In genomic region chr17:4806420-4806769, GRCh38 we compare ENCODE assay signal across 9 cellular contexts. TPM values are rescaled to one million over a fixed set of nuclear protein-coding genes. Genes with fewer than 3 reads are reported as not detected.
DNase-seq lines count a peak whose midpoint lies in the region; ATAC-seq, FAIRE-seq and TF ChIP-seq lines count a peak whose summit lies in the region.
"Had no signal": no experiment of that assay in that cellular context is flagged by ENCODE, and none has a peak within 500 bp of the region (broad histone marks: within the 10 kb centered on the region; RNA-seq: fewer than 3 reads in every experiment).

No MANE protein-coding gene starts in this region.

- H4K20me1 ChIP-seq in HepG2 (ENCODE audit: insufficient read depth, low read length): no peaks in the 10 kb centered on the region

- H3K4me2 ChIP-seq in HepG2 (ENCODE audit: low read depth, low read length): peak overlapping the region; percentile 88

- no peak for FAIRE-seq in HepG2 (lab: Jason Lieb, UNC)

- no peaks in the 10 kb centered on the region for H3K36me3 Mint-ChIP-seq in activated naive CD8-positive, alpha-beta T cell treated with anti-CD3 and anti-CD28 coated beads for 36 hours

- BruUV-seq in A673 (replicated peaks; lab: Mats Ljungman, UMichigan): no TSS peak
- BruUV-seq in HepG2 (replicated peaks; lab: Mats Ljungman, UMichigan): no TSS peak

- H3K4me1 ChIP-seq in A673 (ENCODE audit: insufficient read depth, low read length, poor library complexity, severe bottlenecking): peaks cover 4% of the 10 kb centered on the region
- peaks cover 29% of the 10 kb centered on the region for H3K4me1 ChIP-seq in HepG2 (ENCODE audit: insufficient read depth, low read length)
- H3K4me1 ChIP-seq in transverse colon: peaks cover 11 to 20% (median 17%) of the 10 kb centered on the region in 4 donors

- H3K27me3 ChIP-seq in A673 (replicated peaks; ENCODE audit: insufficient read depth, low read depth, low read length, poor library complexity) (no peaks in the 10 kb centered on the region), HepG2 (ENCODE audit: control insufficient read depth in 1 of 2, insufficient read depth in 2 of 2, low read length in 2 of 2) (no peaks in the 10 kb centered on the region), transverse colon (no peaks in the 10 kb centered on the region)

- intact Hi-C loops in A673 (cut with micrococcal nuclease; ENCODE audit: unreplicated experiment): no loop called here
- intact Hi-C loops in HepG2 (cut with micrococcal nuclease; ENCODE audit: unreplicated experiment): no loop called here
- intact Hi-C loops in transverse colon (cut with DNase I; ENCODE audit: low total_unique reads): loop anchor here (5.0 kb wide), 1 partner anchor 81 kb away; no protein-coding TSS in a partner anchor

- H2AFZ ChIP-seq in HepG2 (ENCODE audit: low read length): peak overlapping the region; percentile 83

- peak overlapping the region; percentile 84 for H3K9ac ChIP-seq in HepG2 (ENCODE audit: insufficient read depth, low read depth, low read length)

- H3K27me3 Mint-ChIP-seq in activated naive CD8-positive, alpha-beta T cell treated with anti-CD3 and anti-CD28 coated beads for 36 hours: no peaks in the 10 kb centered on the region

- H3K9me3 Mint-ChIP-seq in activated naive CD8-positive, alpha-beta T cell treated with anti-CD3 and anti-CD28 coated beads for 36 hours: no peaks in the 10 kb centered on the region

- 3% methylated on average over 11 of the region's 14 CpGs for WGBS in HepG2 (ENCODE audit: low lambda C conversion rate)
- 0 to 1% methylated on average over 5 to 8 of the region's 14 CpGs for WGBS in transverse colon (ENCODE audit: low coverage in 1 of 2), 2 donors

- CTCF ChIA-PET in A673 (lab: Charles Lee): no interaction called here
- CTCF ChIA-PET in HepG2 (lab: Yijun Ruan, JAX; ENCODE audit: low intra/inter-chr PET ratio, low total read pairs): interaction anchor here (1.4 kb wide), 1 partner anchor 75 kb away, joined by 4 read pairs; the partner anchor contains the start of gene MED11

- no peak for TF ChIP-seq POLR2A in HepG2 (IDR thresholded peaks at IDR 0.05; ENCODE audit: insufficient read depth in 1 of 2, low read depth in 2 of 2, low read length in 2 of 2)
- no peak for TF ChIP-seq POLR2A in transverse colon (IDR thresholded peaks at IDR 0.05)

- TF ChIP-seq RAD21 in HepG2 (CRISPR knock-in tag; IDR thresholded peaks at IDR 0.05): no peak

- H3K27ac ChIP-seq in A673 (ENCODE audit: low read depth, low read length, poor library complexity, severe bottlenecking) (no peak overlapping the region), HepG2 (ENCODE audit: extremely low read length, insufficient read depth, low read length) (peak overlapping the region; percentile 49), transverse colon (peak overlapping the region; percentile 82 to 93 (median 82))

- peak; percentile 26 for ATAC-seq in GM21528 (IDR thresholded peaks at IDR 0.05; ENCODE audit: low FRiP score, unreplicated experiment)
- ATAC-seq in HepG2: no peak
- ATAC-seq in GM21786 (IDR thresholded peaks at IDR 0.05; ENCODE audit: unreplicated experiment): no peak
- ATAC-seq in HG03457 (IDR thresholded peaks at IDR 0.05; ENCODE audit: unreplicated experiment): no peak

- no peak for TF ChIP-seq CTCF in A673 (conservative IDR thresholded peaks at IDR 0.05; ENCODE audit: low read depth, low read length)
- TF ChIP-seq CTCF in HepG2 (CRISPR knock-in tag; IDR thresholded peaks at IDR 0.05): no peak
- no peak for TF ChIP-seq CTCF in transverse colon (IDR thresholded peaks at IDR 0.05)

- peaks cover 3% of the 10 kb centered on the region for H3K79me2 ChIP-seq in HepG2 (ENCODE audit: insufficient read depth, low read length)

- POLR2A ChIA-PET in A673 (lab: Charles Lee; ENCODE audit: low non-redundant PET): no interaction called here
- POLR2A ChIA-PET in HepG2 (lab: Yijun Ruan, JAX): interaction anchor here (0.8 to 2.5 kb wide), 16 partner anchors 10 to 102 kb away, joined by 3 to 26 read pairs (median 6); partner anchors contain the start of genes ARRB2, GLTPD2, PELP1 and PSMB6

- H3K9me3 ChIP-seq in A673 (ENCODE audit: low read depth, low read length, poor library complexity, severe bottlenecking): no peaks in the 10 kb centered on the region
- no peaks in the 10 kb centered on the region for H3K9me3 ChIP-seq in HepG2 (ENCODE audit: low read length)
- H3K9me3 ChIP-seq in transverse colon: no peaks in the 10 kb centered on the region

- in situ Hi-C loops in HepG2 (cut with HindIII; ENCODE audit: extremely low pct_ligation_motif_present, low pct_unique_long_range_greater_than_20kb): loop anchor here (5.0 kb wide), 1 partner anchor 76 kb away; no protein-coding TSS in a partner anchor
- in situ Hi-C loops in transverse colon (cut with MboI; ENCODE audit: low pct_ligation_motif_present in 1 of 4, low pct_unique_long_range_greater_than_20kb in 1 of 4, low sequenced_read_pairs in 3 of 4): no loop called here

- H3K4me1 Mint-ChIP-seq in activated naive CD8-positive, alpha-beta T cell treated with anti-CD3 and anti-CD28 coated beads for 36 hours: peaks cover 2% of the 10 kb centered on the region

- DNase-seq in A673 (ENCODE audit: low spot score): peak; percentile 26
- no peak for DNase-seq in activated naive CD8-positive, alpha-beta T cell treated with anti-CD3 and anti-CD28 coated beads for 36 hours
- no peak for DNase-seq in HepG2 (ENCODE audit: low spot score)
- peak; percentile 33 for DNase-seq in transverse colon
- no peak for DNase-seq in HT-29 (ENCODE audit: low spot score)

- H3K36me3 ChIP-seq in A673 (ENCODE audit: insufficient read depth, low read length, poor library complexity, severe bottlenecking): no peaks in the 10 kb centered on the region
- H3K36me3 ChIP-seq in HepG2 (replicated peaks in 1 of 2; ENCODE audit: control insufficient read depth in 1 of 2, insufficient read depth in 2 of 2, low read length in 2 of 2): peaks cover 4 to 6% of the 10 kb centered on the region in 2 experiments; a peak in 2 of 5 replicates
- no peaks in the 10 kb centered on the region for H3K36me3 ChIP-seq in transverse colon

- TF ChIP-seq EP300 in HepG2 (IDR thresholded peaks at IDR 0.05; ENCODE audit: low read depth in 2 of 2, low read length in 2 of 2) (no peak), HepG2 (CRISPR knock-in tag; IDR thresholded peaks at IDR 0.05; ENCODE audit: borderline replicate concordance) (no peak), transverse colon (IDR thresholded peaks at IDR 0.05; ENCODE audit: low read depth) (no peak)

- H3K4me3 Mint-ChIP-seq in activated naive CD8-positive, alpha-beta T cell treated with anti-CD3 and anti-CD28 coated beads for 36 hours: peak overlapping the region; percentile 70

- H3K4me3 ChIP-seq in A673 (ENCODE audit: low read depth, low read length, poor library complexity, severe bottlenecking) (peak overlapping the region; percentile 74), HepG2 (replicated peaks in 1 of 3; ENCODE audit: insufficient read depth in 1 of 3, low read depth in 2 of 3, low read length in 3 of 3) (peak overlapping the region; percentile 62 to 96 (median 80)), transverse colon (peak overlapping the region; percentile 30 to 98 (median 91))

- no peak overlapping the region for H3K27ac Mint-ChIP-seq in activated naive CD8-positive, alpha-beta T cell treated with anti-CD3 and anti-CD28 coated beads for 36 hours

RNA-seq across cellular contexts. Expression of gene PLD2, which starts 0.6 kb away (rescaled TPM):
- total RNA-seq in A673 (2021) (20.1 and 31.7 TPM in 2 replicates), HepG2 (2016; rRNA removed; fragmentation: Illumina TruSeq; extraction: Trizol) (7.8 and 13.4 TPM in 2 replicates), transverse colon (10 to 100 TPM; 13.9 to 81.9 (median 18.9) TPM)
- 1 to 10 TPM; 4.2 to 5.4 TPM for total RNA-seq in activated naive CD8-positive, alpha-beta T cell treated with anti-CD3 and anti-CD28 coated beads for 36 hours
- 1.5 and 3.3 TPM in 2 replicates for total RNA-seq in HepG2 (2016; cell fraction: cytosol; rRNA removed; fragmentation: Illumina TruSeq; extraction: Trizol; ENCODE audit: low read depth)
- 6.9 and 12.9 TPM in 2 replicates for total RNA-seq in HepG2 (2016; cell fraction: insoluble cytoplasmic fraction; rRNA removed; fragmentation: Illumina TruSeq; extraction: Trizol)
- total RNA-seq in HepG2 (2016; cell fraction: membrane; rRNA removed; fragmentation: Illumina TruSeq; extraction: Trizol): 4.0 and 5.4 TPM in 2 replicates
- total RNA-seq in HepG2 (2016; cell fraction: nucleus; rRNA removed; fragmentation: Illumina TruSeq; extraction: Trizol): 12.4 and 12.8 TPM in 2 replicates
- 29.7 and 45.8 TPM in 2 replicates for polyA plus RNA-seq in HepG2 (2011; rRNA removed)
- 16.4 and 17.6 TPM in 2 replicates for polyA plus RNA-seq in HepG2 (2011; cell fraction: cytosol; rRNA removed)
- 157 and 165 TPM in 2 replicates for polyA plus RNA-seq in HepG2 (2011; cell fraction: nucleus; rRNA removed)
- 22.6 and 24.2 TPM in 2 replicates for polyA plus RNA-seq in HepG2 (2012)
- polyA plus RNA-seq in HepG2 (2016; cell fraction: cytosol; fragmentation: Illumina TruSeq; extraction: Trizol; ENCODE audit: low read depth): 1.2 and 1.5 TPM in 2 replicates
- 7.8 and 12.9 TPM in 2 replicates for polyA plus RNA-seq in HepG2 (2016; cell fraction: insoluble cytoplasmic fraction; fragmentation: Illumina TruSeq; extraction: Trizol; ENCODE audit: low read depth)
- 2.9 and 4.3 TPM in 2 replicates for polyA plus RNA-seq in HepG2 (2016; cell fraction: membrane; fragmentation: Illumina TruSeq; extraction: Trizol; ENCODE audit: low read depth)
- 38.3 and 45.9 TPM in 2 replicates for polyA plus RNA-seq in HepG2 (2016; cell fraction: nucleus; fragmentation: Illumina TruSeq; extraction: Trizol; ENCODE audit: insufficient read depth, low read depth)
- 20.6 and 62.4 TPM in 2 replicates for polyA minus RNA-seq in HepG2 (2011; rRNA and poly(A)+ RNA removed; ENCODE audit: low replicate concordance)
- 14.3 and 14.5 TPM in 2 replicates for polyA minus RNA-seq in HepG2 (2011; cell fraction: cytosol; rRNA and poly(A)+ RNA removed)
- polyA minus RNA-seq in HepG2 (2011; cell fraction: nucleus; rRNA and poly(A)+ RNA removed): 23.3 and 33.3 TPM in 2 replicates
- total RNA-seq in HT-29 (2014; rRNA removed; shearing (Covaris generic)): 6.9 and 10.9 TPM in 2 replicates

RNA-seq across cellular contexts. Expression of gene PSMB6, which starts 10.4 kb away (rescaled TPM):
- 332 and 371 TPM in 2 replicates for total RNA-seq in A673 (2021)
- 100 to 1,000 TPM; 146 to 154 TPM for total RNA-seq in activated naive CD8-positive, alpha-beta T cell treated with anti-CD3 and anti-CD28 coated beads for 36 hours
- 264 and 335 TPM in 2 replicates for total RNA-seq in HepG2 (2016; rRNA removed; fragmentation: Illumina TruSeq; extraction: Trizol)
- total RNA-seq in HepG2 (2016; cell fraction: cytosol; rRNA removed; fragmentation: Illumina TruSeq; extraction: Trizol; ENCODE audit: low read depth): 57.3 and 59.4 TPM in 2 replicates
- total RNA-seq in HepG2 (2016; cell fraction: insoluble cytoplasmic fraction; rRNA removed; fragmentation: Illumina TruSeq; extraction: Trizol): 269 and 361 TPM in 2 replicates
- total RNA-seq in HepG2 (2016; cell fraction: membrane; rRNA removed; fragmentation: Illumina TruSeq; extraction: Trizol): 65.0 and 66.7 TPM in 2 replicates
- 82.3 and 83.2 TPM in 2 replicates for total RNA-seq in HepG2 (2016; cell fraction: nucleus; rRNA removed; fragmentation: Illumina TruSeq; extraction: Trizol)
- polyA plus RNA-seq in HepG2 (2011; rRNA removed): 277 and 298 TPM in 2 replicates
- polyA plus RNA-seq in HepG2 (2011; cell fraction: cytosol; rRNA removed): 294 and 383 TPM in 2 replicates
- polyA plus RNA-seq in HepG2 (2011; cell fraction: nucleus; rRNA removed): 65.4 and 72.8 TPM in 2 replicates
- 114 and 127 TPM in 2 replicates for polyA plus RNA-seq in HepG2 (2012)
- 63.2 and 64.9 TPM in 2 replicates for polyA plus RNA-seq in HepG2 (2016; cell fraction: cytosol; fragmentation: Illumina TruSeq; extraction: Trizol; ENCODE audit: low read depth)
- 325 and 358 TPM in 2 replicates for polyA plus RNA-seq in HepG2 (2016; cell fraction: insoluble cytoplasmic fraction; fragmentation: Illumina TruSeq; extraction: Trizol; ENCODE audit: low read depth)
- polyA plus RNA-seq in HepG2 (2016; cell fraction: membrane; fragmentation: Illumina TruSeq; extraction: Trizol; ENCODE audit: low read depth): 57.2 and 57.4 TPM in 2 replicates
- polyA plus RNA-seq in HepG2 (2016; cell fraction: nucleus; fragmentation: Illumina TruSeq; extraction: Trizol; ENCODE audit: insufficient read depth, low read depth): 132 and 142 TPM in 2 replicates
- 315 and 412 TPM in 2 replicates for polyA minus RNA-seq in HepG2 (2011; rRNA and poly(A)+ RNA removed; ENCODE audit: low replicate concordance)
- polyA minus RNA-seq in HepG2 (2011; cell fraction: cytosol; rRNA and poly(A)+ RNA removed): 66.1 and 85.4 TPM in 2 replicates
- 22.1 and 23.0 TPM in 2 replicates for polyA minus RNA-seq in HepG2 (2011; cell fraction: nucleus; rRNA and poly(A)+ RNA removed)
- 100 to 1,000 TPM in 2 of 4 donors, 10 to 100 TPM in 2; 34.0 to 111 (median 80.9) TPM for total RNA-seq in transverse colon
- 242 and 261 TPM in 2 replicates for total RNA-seq in HT-29 (2014; rRNA removed; shearing (Covaris generic))

RNA-seq across cellular contexts. Expression of gene GLTPD2, which starts 17.6 kb away (rescaled TPM):
- total RNA-seq in A673 (2021) (not detected in 2 replicates), HepG2 (2016; rRNA removed; fragmentation: Illumina TruSeq; extraction: Trizol) (6.0 and 12.9 TPM in 2 replicates), transverse colon (1 to 10 TPM in 1 of 4 donors, under 1 TPM in 1, not detected in 2; 0.41 to 1.7 TPM)
- total RNA-seq in activated naive CD8-positive, alpha-beta T cell treated with anti-CD3 and anti-CD28 coated beads for 36 hours: not detected
- total RNA-seq in HepG2 (2016; cell fraction: cytosol; rRNA removed; fragmentation: Illumina TruSeq; extraction: Trizol; ENCODE audit: low read depth): 5.5 and 8.4 TPM in 2 replicates
- total RNA-seq in HepG2 (2016; cell fraction: insoluble cytoplasmic fraction; rRNA removed; fragmentation: Illumina TruSeq; extraction: Trizol): 5.7 and 10.6 TPM in 2 replicates
- 7.1 and 10.3 TPM in 2 replicates for total RNA-seq in HepG2 (2016; cell fraction: membrane; rRNA removed; fragmentation: Illumina TruSeq; extraction: Trizol)
- 6.3 and 8.8 TPM in 2 replicates for total RNA-seq in HepG2 (2016; cell fraction: nucleus; rRNA removed; fragmentation: Illumina TruSeq; extraction: Trizol)
- polyA plus RNA-seq in HepG2 (2011; rRNA removed): 7.5 and 14.9 TPM in 2 replicates
- 14.5 and 28.0 TPM in 2 replicates for polyA plus RNA-seq in HepG2 (2011; cell fraction: cytosol; rRNA removed)
- 60.5 and 62.9 TPM in 2 replicates for polyA plus RNA-seq in HepG2 (2011; cell fraction: nucleus; rRNA removed)
- 6.0 and 8.3 TPM in 2 replicates for polyA plus RNA-seq in HepG2 (2012)
- polyA plus RNA-seq in HepG2 (2016; cell fraction: cytosol; fragmentation: Illumina TruSeq; extraction: Trizol; ENCODE audit: low read depth): 7.8 and 10.4 TPM in 2 replicates
- 5.9 and 9.4 TPM in 2 replicates for polyA plus RNA-seq in HepG2 (2016; cell fraction: insoluble cytoplasmic fraction; fragmentation: Illumina TruSeq; extraction: Trizol; ENCODE audit: low read depth)
- 6.1 and 8.5 TPM in 2 replicates for polyA plus RNA-seq in HepG2 (2016; cell fraction: membrane; fragmentation: Illumina TruSeq; extraction: Trizol; ENCODE audit: low read depth)
- 15.6 and 18.6 TPM in 2 replicates for polyA plus RNA-seq in HepG2 (2016; cell fraction: nucleus; fragmentation: Illumina TruSeq; extraction: Trizol; ENCODE audit: insufficient read depth, low read depth)
- polyA minus RNA-seq in HepG2 (2011; rRNA and poly(A)+ RNA removed; ENCODE audit: low replicate concordance): 7.7 TPM in 1 of 2 replicates, not detected in the other
- 12.0 and 12.4 TPM in 2 replicates for polyA minus RNA-seq in HepG2 (2011; cell fraction: cytosol; rRNA and poly(A)+ RNA removed)
- polyA minus RNA-seq in HepG2 (2011; cell fraction: nucleus; rRNA and poly(A)+ RNA removed): 3.1 and 3.6 TPM in 2 replicates
- total RNA-seq in HT-29 (2014; rRNA removed; shearing (Covaris generic)): not detected in 2 replicates
- total RNA-seq: myocyte had no signal

RNA-seq across cellular contexts. Expression of gene VMO1, which starts 20.2 kb away (rescaled TPM):
- total RNA-seq in A673 (2021) (28.6 and 39.7 TPM in 2 replicates), HepG2 (2016; rRNA removed; fragmentation: Illumina TruSeq; extraction: Trizol) (not detected in 2 replicates), transverse colon (1 to 10 TPM in 2 of 4 donors, under 1 TPM in 1, not detected in 1; 0.68 to 5.2 (median 1.9) TPM)
- total RNA-seq in activated naive CD8-positive, alpha-beta T cell treated with anti-CD3 and anti-CD28 coated beads for 36 hours: not detected
- total RNA-seq in HepG2 (2016; cell fraction: cytosol; rRNA removed; fragmentation: Illumina TruSeq; extraction: Trizol; ENCODE audit: low read depth): 0.71 TPM in 1 of 2 replicates, not detected in the other
- total RNA-seq in HepG2 (2016; cell fraction: insoluble cytoplasmic fraction; rRNA removed; fragmentation: Illumina TruSeq; extraction: Trizol): 0.22 TPM in 1 of 2 replicates, not detected in the other
- 0.25 and 0.65 TPM in 2 replicates for total RNA-seq in HepG2 (2016; cell fraction: membrane; rRNA removed; fragmentation: Illumina TruSeq; extraction: Trizol)
- total RNA-seq in HepG2 (2016; cell fraction: nucleus; rRNA removed; fragmentation: Illumina TruSeq; extraction: Trizol): 1.2 TPM in 1 of 2 replicates, not detected in the other
- polyA plus RNA-seq in HepG2 (2011; rRNA removed): 0.13 TPM in 1 of 2 replicates, not detected in the other
- polyA plus RNA-seq in HepG2 (2011; cell fraction: cytosol; rRNA removed): 0.23 TPM in 1 of 2 replicates, not detected in the other
- polyA plus RNA-seq in HepG2 (2011; cell fraction: nucleus; rRNA removed): 0.29 and 0.38 TPM in 2 replicates
- polyA plus RNA-seq in HepG2 (2012): 0.64 and 1.1 TPM in 2 replicates
- 0.31 and 0.49 TPM in 2 replicates for polyA plus RNA-seq in HepG2 (2016; cell fraction: cytosol; fragmentation: Illumina TruSeq; extraction: Trizol; ENCODE audit: low read depth)
- polyA plus RNA-seq in HepG2 (2016; cell fraction: insoluble cytoplasmic fraction; fragmentation: Illumina TruSeq; extraction: Trizol; ENCODE audit: low read depth): not detected in 2 replicates
- polyA plus RNA-seq in HepG2 (2016; cell fraction: membrane; fragmentation: Illumina TruSeq; extraction: Trizol; ENCODE audit: low read depth): 0.56 TPM in 1 of 2 replicates, not detected in the other
- 0.98 TPM in 1 of 2 replicates, not detected in the other for polyA plus RNA-seq in HepG2 (2016; cell fraction: nucleus; fragmentation: Illumina TruSeq; extraction: Trizol; ENCODE audit: insufficient read depth, low read depth)
- not detected in 2 replicates for polyA minus RNA-seq in HepG2 (2011; rRNA and poly(A)+ RNA removed; ENCODE audit: low replicate concordance)
- not detected in 2 replicates for polyA minus RNA-seq in HepG2 (2011; cell fraction: cytosol; rRNA and poly(A)+ RNA removed)
- not detected in 2 replicates for polyA minus RNA-seq in HepG2 (2011; cell fraction: nucleus; rRNA and poly(A)+ RNA removed)
- 0.58 TPM in 1 of 2 replicates, not detected in the other for total RNA-seq in HT-29 (2014; rRNA removed; shearing (Covaris generic))
- total RNA-seq: myocyte had no signal

Comparison
In these comparisons a context has a peak if more than half of its experiments do, and no peak if none do; other contexts are left out.
1. DNase-seq: peak in A673 (single experiment) and transverse colon (single experiment); none in activated naive CD8-positive, alpha-beta T cell treated with anti-CD3 and anti-CD28 coated beads for 36 hours (single experiment), HepG2 (single experiment) and HT-29 (single experiment).
2. Peak in every context shown above with its lines, with median percentiles within 50 percentile points of each other: H3K4me3 ChIP-seq.